35 cellular contexts compared by ENCODE assay signal in the genomic region with DNA sequence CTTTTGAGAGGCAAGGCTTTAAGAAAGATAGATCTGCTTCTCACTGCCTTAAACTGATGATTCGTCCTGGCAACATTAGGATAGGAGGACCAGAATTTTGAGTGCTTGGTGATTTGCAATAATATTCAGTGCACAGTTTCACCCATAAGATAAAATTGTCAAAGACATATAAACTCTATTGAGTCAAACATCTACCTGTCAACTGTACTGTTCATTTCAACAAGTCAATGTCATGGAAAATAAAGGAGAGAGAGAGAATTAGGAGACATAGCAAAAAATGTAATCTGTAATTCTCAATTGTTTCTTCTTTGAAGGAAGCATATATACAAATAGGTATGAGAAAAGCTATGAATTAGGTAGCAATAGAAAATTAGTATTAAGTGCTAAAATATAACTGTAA.
"Had no signal": no experiment of that assay in that cellular context is flagged by ENCODE, and none has a peak within 500 bp of the region (broad histone marks: within the 10 kb centered on the region; RNA-seq: fewer than 3 reads in every experiment).

No MANE protein-coding gene starts in this region.

- H3K4me3 ChIP-seq: MG63 had no signal

- H3K27me3 ChIP-seq: MG63 had no signal

- H3K9me3 ChIP-seq: MG63 had no signal

- DNase-seq: Karpas-422, Kasumi-1, MG63, MM.1S, MV-4-11, NCI-H1048, NCI-H1092, NCI-H1092 treated with DMSO at 0.1 percent for 48 hours, NCI-H1105, NCI-H1105 treated with DMSO at 0.1 percent for 48 hours, NCI-H1417, NCI-H1417 treated with DMSO at 0.1 percent for 48 hours, NCI-H1436, NCI-H1436 treated with DMSO at 0.1 percent for 48 hours, NCI-H146, NCI-H1694, NCI-H1694 treated with DMSO at 0.1 percent for 48 hours, NCI-H187, NCI-H187 treated with DMSO at 0.1 percent for 48 hours, NCI-H1930, NCI-H2029, NCI-H2029 treated with DMSO at 0.1 percent for 48 hours, NCI-H2081, NCI-H2081 treated with DMSO at 0.1 percent for 48 hours, NCI-H2107, NCI-H2171, NCI-H2171 treated with DMSO at 0.1 percent for 48 hours, NCI-H2227 treated with DMSO at 0.1 percent for 48 hours, NCI-H226, NCI-H345, NCI-H446, NCI-H446 treated with DMSO at 0.1 percent for 48 hours, NCI-H510A, NCI-H510A treated with DMSO at 0.1 percent for 48 hours, NCI-H524 had no signal

- H3K36me3 ChIP-seq: MG63 had no signal
